In genomic region chr5:160649304-160649703, GRCh38 we compare ENCODE assay signal across 8 cellular contexts.
DNase-seq lines count a peak whose midpoint lies in the region; ATAC-seq, FAIRE-seq and TF ChIP-seq lines count a peak whose summit lies in the region.

No MANE protein-coding gene starts in this region.

- no peak for FAIRE-seq in GM12891 (lab: Jason Lieb, UNC)

- DNase-seq in GM06990 (ENCODE audit: extremely low read depth, insufficient read length) = no peak
- DNase-seq in NCI-H69 (lab: John Stamatoyannopoulos, UW) = peak; percentile 70
- DNase-seq in kidney epithelial cell (ENCODE audit: low read depth) = no peak
- DNase-seq in GM12891 (ENCODE audit: insufficient read length, low spot score) = no peak
- no peak for DNase-seq in stimulated activated naive CD8-positive, alpha-beta T cell treated with anti-CD3 and anti-CD28 coated beads, Interleukin-15, amount 100 ng/mL, for 72 hours
- DNase-seq in posterior vena cava (ENCODE audit: low spot score) = no peak

- ATAC-seq in GM21786 (IDR thresholded peaks at IDR 0.05; ENCODE audit: unreplicated experiment) (peak; percentile 92), HG03460 (IDR thresholded peaks at IDR 0.05; ENCODE audit: unreplicated experiment) (no peak)
- no peak for ATAC-seq in stimulated activated naive CD8-positive, alpha-beta T cell treated with anti-CD3 and anti-CD28 coated beads, Interleukin-15, amount 100 ng/mL, for 72 hours

- H3K27me3 ChIP-seq in GM06990 (replicated peaks; ENCODE audit: control insufficient read depth, insufficient read depth, low read length) = no peaks in the 10 kb centered on the region
- no peaks in the 10 kb centered on the region for H3K27me3 ChIP-seq in kidney epithelial cell (ENCODE audit: control insufficient read depth, insufficient read depth, low read length)

- no peak overlapping the region for H3K4me3 Mint-ChIP-seq in stimulated activated naive CD8-positive, alpha-beta T cell treated with anti-CD3 and anti-CD28 coated beads, Interleukin-15, amount 100 ng/mL, for 72 hours

- H3K9me3 Mint-ChIP-seq in stimulated activated naive CD8-positive, alpha-beta T cell treated with anti-CD3 and anti-CD28 coated beads, Interleukin-15, amount 100 ng/mL, for 72 hours = no peaks in the 10 kb centered on the region

- intact Hi-C loops in posterior vena cava (cut with DNase I) = loop anchor here in 1 of 2 donors (1.0 kb wide), 1 partner anchor 38 kb away; no protein-coding TSS in a partner anchor

- H3K27ac Mint-ChIP-seq in stimulated activated naive CD8-positive, alpha-beta T cell treated with anti-CD3 and anti-CD28 coated beads, Interleukin-15, amount 100 ng/mL, for 72 hours = no peak overlapping the region

- no peaks in the 10 kb centered on the region for H3K4me1 Mint-ChIP-seq in stimulated activated naive CD8-positive, alpha-beta T cell treated with anti-CD3 and anti-CD28 coated beads, Interleukin-15, amount 100 ng/mL, for 72 hours

- H3K36me3 ChIP-seq in GM06990 (ENCODE audit: control insufficient read depth, insufficient read depth, low read length) (no peaks in the 10 kb centered on the region), kidney epithelial cell (ENCODE audit: control insufficient read depth, insufficient read depth, low read length) (no peaks in the 10 kb centered on the region)

- H3K27me3 Mint-ChIP-seq in stimulated activated naive CD8-positive, alpha-beta T cell treated with anti-CD3 and anti-CD28 coated beads, Interleukin-15, amount 100 ng/mL, for 72 hours = peaks cover 6% of the 10 kb centered on the region

- no peak for TF ChIP-seq POLR2A in GM12891 (IDR thresholded peaks at IDR 0.05; ENCODE audit: low read depth, low read length)

- peak; percentile 40 for TF ChIP-seq CTCF in GM06990 (IDR thresholded peaks at IDR 0.05; ENCODE audit: insufficient read depth, low read length, poor library complexity, severe bottlenecking)
- peak; percentile 46 for TF ChIP-seq CTCF in kidney epithelial cell (IDR thresholded peaks at IDR 0.05; ENCODE audit: insufficient read depth, low read length, poor library complexity, severe bottlenecking)

- H3K4me3 ChIP-seq in GM06990 (replicated peaks; ENCODE audit: low read depth, low read length) (no peak overlapping the region), kidney epithelial cell (ENCODE audit: low read depth, low read length) (no peak overlapping the region)

TF ChIP-seq in GM12891, 5 proteins besides CTCF, POLR2A, EP300 and RAD21:
- TF ChIP-seq SPI1 (IDR thresholded peaks at IDR 0.05; ENCODE audit: low read depth, low read length) (no peak), TAF1 (IDR thresholded peaks at IDR 0.05; ENCODE audit: low read depth, low read length) (no peak), PAX5 (IDR thresholded peaks at IDR 0.05; ENCODE audit: insufficient read depth, low read length, severe bottlenecking) (no peak), POU2F2 (IDR thresholded peaks at IDR 0.05; ENCODE audit: low read depth, low read length) (no peak), POLR2AphosphoS5 (IDR thresholded peaks at IDR 0.05; ENCODE audit: low read depth, low read length) (no peak)
